ENCODE assay signal across 26 cellular contexts in the genomic region with DNA sequence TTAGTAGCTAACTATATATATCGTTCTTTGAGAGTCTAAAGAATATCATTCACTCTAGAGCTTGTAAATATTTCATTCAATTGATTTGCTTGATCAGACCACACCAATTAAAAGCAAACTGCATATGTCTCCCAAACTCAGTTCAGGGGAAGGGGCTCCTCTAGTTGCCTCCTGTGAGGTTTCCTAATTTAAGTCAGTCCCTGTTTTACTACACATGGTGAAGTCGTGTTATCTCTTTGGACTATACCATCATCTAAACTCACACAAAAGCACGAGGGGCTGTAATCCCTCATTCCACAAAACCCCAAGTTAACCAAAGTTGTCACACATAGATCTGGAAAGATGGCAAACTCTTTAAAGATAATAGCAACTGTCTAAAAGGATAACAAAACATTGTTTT. TPM values are rescaled to one million over a fixed set of nuclear protein-coding genes. Genes with fewer than 3 reads are reported as not detected.
"Had no signal": no experiment of that assay in that cellular context is flagged by ENCODE, and none has a peak within 500 bp of the region (broad histone marks: within the 10 kb centered on the region; RNA-seq: fewer than 3 reads in every experiment).

No MANE protein-coding gene starts in this region.

- FAIRE-seq: endothelial cell of umbilical vein had no signal

- H3K27me3 ChIP-seq: cardiac muscle cell, esophagus muscularis mucosa had no signal

- ATAC-seq: activated CD8-positive, alpha-beta T cell treated with anti-CD3 and anti-CD28 coated beads for 36 hours; activated T-helper 17 cell treated with anti-CD3 and anti-CD28 coated beads, Interleukin-2, amount 50 U/mL, for 72 hours; stimulated activated naive CD8-positive, alpha-beta T cell treated with anti-CD3 and anti-CD28 coated beads, Interleukin-15, Interleukin-2, amounts not matched to agents 100 U/mL and 50 U/mL, for 24 hours had no signal

- H3K27ac ChIP-seq: cardiac muscle cell, esophagus muscularis mucosa, tibial nerve had no signal

- H3K9me3 ChIP-seq: esophagus muscularis mucosa, tibial nerve had no signal

- DNase-seq: activated CD4-positive, alpha-beta T cell treated with anti-CD3 and anti-CD28 coated beads, Interleukin-2, amount 10 ng/mL, durations not matched to agents 24 days and 14 days; activated CD8-positive, alpha-beta T cell treated with anti-CD3 and anti-CD28 coated beads for 36 hours; activated naive CD4-positive, alpha-beta T cell; activated naive CD8-positive, alpha-beta T cell treated with anti-CD3 and anti-CD28 coated beads for 36 hours; activated T-cell treated with anti-CD3 and anti-CD28 coated beads, Interleukin-2, amount 50 U/mL, for 1 hour; amniotic stem cell; dermis blood vessel endothelial cell; effector memory CD4-positive, alpha-beta T cell; hippocampal formation; islet precursor cell; mammary epithelial cell; nucleus accumbens; posterior cingulate gyrus; stimulated activated CD4-positive, alpha-beta T cell treated with anti-CD3 and anti-CD28 coated beads, Interleukin-12 subunit alpha, Interleukin-12 subunit beta, amount 100 ng/mL, for 4 hours; stimulated activated CD4-positive, alpha-beta T cell treated with anti-CD3 and anti-CD28 coated beads, Interleukin-1b, Interleukin-23, amount 100 ng/mL, for 48 hours; stimulated activated naive CD8-positive, alpha-beta T cell treated with anti-CD3 and anti-CD28 coated beads, Interleukin-15, Interleukin-2, amounts not matched to agents 100 U/mL and 50 U/mL, for 24 hours; T-helper 9 cell had no signal

- H3K36me3 ChIP-seq: cardiac muscle cell, esophagus muscularis mucosa, tibial nerve had no signal

- H3K4me3 ChIP-seq: cardiac muscle cell, esophagus muscularis mucosa, tibial nerve had no signal

RNA-seq across cellular contexts. Expression of gene NACA2, which starts 11.6 kb away (rescaled TPM):
- total RNA-seq: activated CD4-positive, alpha-beta T cell treated with anti-CD3 and anti-CD28 coated beads, Interleukin-2, amount 10 ng/mL, durations not matched to agents 24 days and 14 days; activated CD8-positive, alpha-beta T cell treated with anti-CD3 and anti-CD28 coated beads for 36 hours; activated naive CD8-positive, alpha-beta T cell treated with anti-CD3 and anti-CD28 coated beads for 36 hours; activated T-helper 17 cell treated with anti-CD3 and anti-CD28 coated beads, Interleukin-2, amount 50 U/mL, for 72 hours; cardiac muscle cell; dermis blood vessel endothelial cell; endothelial cell of umbilical vein; esophagus muscularis mucosa; fibroblast of villous mesenchyme; glomerular endothelial cell; mammary epithelial cell; myocyte; renal cortical epithelial cell; tibial nerve had no signal
